In the genomic region with DNA sequence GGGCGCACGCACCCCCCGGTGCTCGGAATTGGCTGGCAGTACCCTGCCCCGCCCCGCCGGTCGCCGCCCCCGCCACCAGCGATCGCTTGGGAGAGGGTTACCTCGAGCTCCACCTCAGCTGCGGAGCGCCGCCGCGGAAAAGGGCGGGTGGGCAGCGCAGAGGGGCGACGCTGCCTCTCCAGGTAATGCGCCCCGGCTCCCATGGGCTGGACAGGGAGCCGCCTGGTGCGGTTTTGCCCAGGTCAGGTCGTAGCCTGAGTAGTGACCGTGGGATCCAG, we compare ENCODE assay signal across 8 cellular contexts. TPM values are rescaled to one million over a fixed set of nuclear protein-coding genes. Genes with fewer than 3 reads are reported as not detected.
DNase-seq lines count a peak whose midpoint lies in the region; ATAC-seq and TF ChIP-seq lines count a peak whose summit lies in the region.

No MANE protein-coding gene starts in this region.

- H3K4me3 ChIP-seq in liver (ENCODE audit: low read depth in 1 of 3, low read length in 3 of 3): peak overlapping the region; percentile 80 to 89 (median 80)

- H3K27me3 Mint-ChIP-seq in activated B cell treated with CpG ODN at 0.5 μM for 24 hours: no peaks in the 10 kb centered on the region

- intact Hi-C loops in activated B cell treated with CpG ODN at 0.5 μM for 24 hours (cut with micrococcal nuclease): loop anchor here (5.0 kb wide), 1 partner anchor 117 kb away; a partner anchor contains a TSS

- peak overlapping the region; percentile 9 to 73 for H3K9ac ChIP-seq in liver (ENCODE audit: low read depth in 1 of 2, low read length in 2 of 2)

- H3K36me3 ChIP-seq in liver (ENCODE audit: control insufficient read depth in 4 of 4, insufficient read depth in 3 of 4, low read depth in 1 of 4, low read length in 3 of 4): no peaks in the 10 kb centered on the region

- ATAC-seq in activated B cell treated with CpG ODN at 0.5 μM for 24 hours (ENCODE audit: low read depth): peak; percentile 18
- no peak for ATAC-seq in HG02938 (IDR thresholded peaks at IDR 0.05; ENCODE audit: unreplicated experiment)

- 2% methylated on average over 28 of the region's 28 CpGs for WGBS in liver

- CTCF ChIA-PET in activated B cell treated with CpG ODN at 0.5 μM for 24 hours (lab: Charles Lee): interaction anchor here (1.2 to 7.8 kb wide), 5 partner anchors 52 to 202 kb away, joined by 3 to 295 read pairs (median 4); no protein-coding TSS in a partner anchor

- H3K27ac ChIP-seq in liver (ENCODE audit: low read depth in 1 of 2, low read length in 2 of 2): peak overlapping the region; percentile 82 to 84

- no peak for TF ChIP-seq RAD21 in liver (IDR thresholded peaks at IDR 0.05)

- DNase-seq in GM13977 (ENCODE audit: low spot score) (peak; percentile 65), activated B cell treated with CpG ODN at 0.5 μM for 24 hours (peak; percentile 61), SKM-1 (lab: John Stamatoyannopoulos, UW; ENCODE audit: unreplicated experiment) (no peak), AML-193 (lab: John Stamatoyannopoulos, UW) (no peak)
- peak; percentile 36 for DNase-seq in central memory CD4-positive, alpha-beta T cell
- peak; percentile 32 for DNase-seq in stimulated activated CD8-positive, alpha-beta memory T cell treated with anti-CD3 and anti-CD28 coated beads, Interleukin-12 subunit alpha, Interleukin-12 subunit beta, amount 100 ng/mL, for 1 hour (ENCODE audit: low read depth)

- in situ Hi-C loops in GM13977 (cut with MboI; ENCODE audit: low pct_unique_long_range_greater_than_20kb, low sequenced_read_pairs, unreplicated experiment): no loop called here

- H3K27me3 ChIP-seq in liver (ENCODE audit: control insufficient read depth in 4 of 4, insufficient read depth in 4 of 4, low read length in 3 of 4): no peaks in the 10 kb centered on the region

- H3K9me3 Mint-ChIP-seq in activated B cell treated with CpG ODN at 0.5 μM for 24 hours: no peaks in the 10 kb centered on the region

- H3K4me1 ChIP-seq in liver (ENCODE audit: control insufficient read depth in 4 of 4, insufficient read depth in 4 of 4, low read length in 3 of 4): peaks cover 23 to 53% (median 36%) of the 10 kb centered on the region in 4 donors

- POLR2A ChIA-PET in activated B cell treated with CpG ODN at 0.5 μM for 24 hours (lab: Charles Lee): interaction anchor here (0.7 to 6.8 kb wide), 10 partner anchors 9 to 195 kb away, joined by 3 to 245 read pairs (median 8); no protein-coding TSS in a partner anchor

- peak overlapping the region; percentile 97 for H3K4me3 Mint-ChIP-seq in activated B cell treated with CpG ODN at 0.5 μM for 24 hours

- H3K36me3 Mint-ChIP-seq in activated B cell treated with CpG ODN at 0.5 μM for 24 hours (ENCODE audit: low read depth): peaks cover 9% of the 10 kb centered on the region

- no peaks in the 10 kb centered on the region for H3K9me3 ChIP-seq in liver (ENCODE audit: control insufficient read depth in 4 of 4, low read length in 3 of 4)

- peaks cover 37% of the 10 kb centered on the region for H3K4me1 Mint-ChIP-seq in activated B cell treated with CpG ODN at 0.5 μM for 24 hours

- no peak for TF ChIP-seq CTCF in GM13977 (IDR thresholded peaks at IDR 0.05; ENCODE audit: extremely low read depth, insufficient read depth, missing control alignments)
- no peak for TF ChIP-seq CTCF in activated B cell treated with CpG ODN at 0.5 μM for 24 hours (IDR thresholded peaks at IDR 0.05)
- no peak for TF ChIP-seq CTCF in liver (IDR thresholded peaks at IDR 0.05; ENCODE audit: low read depth, low read length, missing input control)

- no peak overlapping the region for H3K27ac Mint-ChIP-seq in activated B cell treated with CpG ODN at 0.5 μM for 24 hours

TF ChIP-seq in liver, 16 proteins besides CTCF, POLR2A, EP300 and RAD21:
- TF ChIP-seq EGR1 (IDR thresholded peaks at IDR 0.05; ENCODE audit: low read depth in 2 of 2) (peak in 1 of 2 donors; percentile 56), NR2F2 (IDR thresholded peaks at IDR 0.05) (no peak)
TF ChIP-seq in liver: peak in this region for 1.

RNA-seq across cellular contexts. Expression of a gene that starts 1.3 kb away (rescaled TPM):
- total RNA-seq in activated B cell treated with CpG ODN at 0.5 μM for 24 hours: 96.7 and 105 TPM in 2 replicates
- 1 to 10 TPM; 5.4 to 9.1 TPM for total RNA-seq in liver
- polyA plus RNA-seq in liver: 1 to 10 TPM; 1.6 to 6.1 TPM

Comparison
In these comparisons a context has a peak if more than half of its experiments do, and no peak if none do; other contexts are left out.
1. DNase-seq: peak in GM13977 (single experiment), activated B cell treated with CpG ODN at 0.5 μM for 24 hours (single experiment), central memory CD4-positive, alpha-beta T cell (single experiment) and stimulated activated CD8-positive, alpha-beta memory T cell treated with anti-CD3 and anti-CD28 coated beads, Interleukin-12 subunit alpha, Interleukin-12 subunit beta, amount 100 ng/mL, for 1 hour (single experiment); none in SKM-1 (single experiment) and AML-193 (0 of 2).